In genomic region chr19:35935911-35936737, GRCh38 we compare ENCODE assay signal across 8 cellular contexts. TPM values are rescaled to one million over a fixed set of nuclear protein-coding genes. Genes with fewer than 3 reads are reported as not detected.
DNase-seq lines count a peak whose midpoint lies in the region; ATAC-seq and TF ChIP-seq lines count a peak whose summit lies in the region.

A gene with protein sequence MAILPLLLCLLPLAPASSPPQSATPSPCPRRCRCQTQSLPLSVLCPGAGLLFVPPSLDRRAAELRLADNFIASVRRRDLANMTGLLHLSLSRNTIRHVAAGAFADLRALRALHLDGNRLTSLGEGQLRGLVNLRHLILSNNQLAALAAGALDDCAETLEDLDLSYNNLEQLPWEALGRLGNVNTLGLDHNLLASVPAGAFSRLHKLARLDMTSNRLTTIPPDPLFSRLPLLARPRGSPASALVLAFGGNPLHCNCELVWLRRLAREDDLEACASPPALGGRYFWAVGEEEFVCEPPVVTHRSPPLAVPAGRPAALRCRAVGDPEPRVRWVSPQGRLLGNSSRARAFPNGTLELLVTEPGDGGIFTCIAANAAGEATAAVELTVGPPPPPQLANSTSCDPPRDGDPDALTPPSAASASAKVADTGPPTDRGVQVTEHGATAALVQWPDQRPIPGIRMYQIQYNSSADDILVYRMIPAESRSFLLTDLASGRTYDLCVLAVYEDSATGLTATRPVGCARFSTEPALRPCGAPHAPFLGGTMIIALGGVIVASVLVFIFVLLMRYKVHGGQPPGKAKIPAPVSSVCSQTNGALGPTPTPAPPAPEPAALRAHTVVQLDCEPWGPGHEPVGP (plus strand): TSS chr19:35936374. CDS start chr19:35939426, 3,052 bp downstream.

- no peaks in the 10 kb centered on the region for H3K27me3 ChIP-seq in muscle layer of colon (ENCODE audit: control insufficient read depth in 1 of 2, insufficient read depth in 2 of 2, low read length in 2 of 2)

- H3K9me3 ChIP-seq in muscle layer of colon (ENCODE audit: low read length) = no peaks in the 10 kb centered on the region

- peak within 1 kb of the TSS; percentile 84 for H3K27ac ChIP-seq in muscle layer of colon (ENCODE audit: low read depth, low read length)

- TF ChIP-seq CTCF in AG09309 (IDR thresholded peaks at IDR 0.05; ENCODE audit: control insufficient read depth, insufficient read depth, low read depth, low read length, missing control alignments) = no peak

- H3K4me3 Mint-ChIP-seq in activated T-cell treated with anti-CD3 and anti-CD28 coated beads, Interleukin-2, amount 50 U/mL, for 72 hours = peak within 1 kb of the TSS; percentile 83 to 90
- peak within 1 kb of the TSS; percentile 71 to 82 for H3K4me3 Mint-ChIP-seq in stimulated activated naive B cell treated with anti-CD40 and anti-IgM and Interleukin-4, amounts not matched to agents 10 μg/mL and 1 μg/mL and 100 μg/mL, for 72 hours

- no peak for DNase-seq in AG09309 (ENCODE audit: low read depth)
- DNase-seq in HK-2 (ENCODE audit: unreplicated experiment) = peak; percentile 61
- peak; percentile 6 for DNase-seq in NOMO-1 treated with dmso at 0.1 percent for 144 hours (lab: John Stamatoyannopoulos, UW; ENCODE audit: unreplicated experiment)
- peak; percentile 70 to 73 for DNase-seq in activated T-cell treated with anti-CD3 and anti-CD28 coated beads, Interleukin-2, amount 50 U/mL, for 72 hours
- peak; percentile 64 for DNase-seq in fibroblast of gingiva (ENCODE audit: low read depth)
- DNase-seq in stimulated activated naive B cell treated with anti-CD40 and anti-IgM and Interleukin-4, amounts not matched to agents 10 μg/mL and 1 μg/mL and 100 μg/mL, for 72 hours = no peak

- peak within 1 kb of the TSS; percentile 78 for H3K9ac ChIP-seq in muscle layer of colon (ENCODE audit: low read length)

- no peaks in the 10 kb centered on the region for H3K27me3 Mint-ChIP-seq in activated T-cell treated with anti-CD3 and anti-CD28 coated beads, Interleukin-2, amount 50 U/mL, for 72 hours (ENCODE audit: low read depth)
- peaks cover 22 to 23% of the 10 kb centered on the region in 2 donors for H3K27me3 Mint-ChIP-seq in stimulated activated naive B cell treated with anti-CD40 and anti-IgM and Interleukin-4, amounts not matched to agents 10 μg/mL and 1 μg/mL and 100 μg/mL, for 72 hours

- H3K4me1 ChIP-seq in muscle layer of colon (ENCODE audit: insufficient read depth, low read length) = peaks cover 38% of the 10 kb centered on the region

- H3K27ac Mint-ChIP-seq in activated T-cell treated with anti-CD3 and anti-CD28 coated beads, Interleukin-2, amount 50 U/mL, for 72 hours = peak within 1 kb of the TSS; percentile 93
- no peak within 1 kb of the TSS for H3K27ac Mint-ChIP-seq in stimulated activated naive B cell treated with anti-CD40 and anti-IgM and Interleukin-4, amounts not matched to agents 10 μg/mL and 1 μg/mL and 100 μg/mL, for 72 hours

- ATAC-seq in activated T-cell treated with anti-CD3 and anti-CD28 coated beads, Interleukin-2, amount 50 U/mL, for 72 hours (replicated peaks in 1 of 2) = peak; percentile 20 to 36
- no peak for ATAC-seq in stimulated activated naive B cell treated with anti-CD40 and anti-IgM and Interleukin-4, amounts not matched to agents 10 μg/mL and 1 μg/mL and 100 μg/mL, for 72 hours (replicated peaks)
- no peak for ATAC-seq in HG03095 (IDR thresholded peaks at IDR 0.05; ENCODE audit: unreplicated experiment)

- no peaks in the 10 kb centered on the region for H3K36me3 Mint-ChIP-seq in activated T-cell treated with anti-CD3 and anti-CD28 coated beads, Interleukin-2, amount 50 U/mL, for 72 hours (ENCODE audit: insufficient read depth in 2 of 2)
- H3K36me3 Mint-ChIP-seq in stimulated activated naive B cell treated with anti-CD40 and anti-IgM and Interleukin-4, amounts not matched to agents 10 μg/mL and 1 μg/mL and 100 μg/mL, for 72 hours = no peaks in the 10 kb centered on the region

- no peaks in the 10 kb centered on the region for H3K36me3 ChIP-seq in muscle layer of colon (ENCODE audit: insufficient read depth, low read length)

- peaks cover 38% of the 10 kb centered on the region for H3K4me1 Mint-ChIP-seq in activated T-cell treated with anti-CD3 and anti-CD28 coated beads, Interleukin-2, amount 50 U/mL, for 72 hours (ENCODE audit: low read depth)
- H3K4me1 Mint-ChIP-seq in stimulated activated naive B cell treated with anti-CD40 and anti-IgM and Interleukin-4, amounts not matched to agents 10 μg/mL and 1 μg/mL and 100 μg/mL, for 72 hours = peaks cover 18 to 31% of the 10 kb centered on the region in 2 donors

- H3K4me3 ChIP-seq in AG09309 (ENCODE audit: control insufficient read depth, low read depth, low read length) (peak within 1 kb of the TSS; percentile 60), muscle layer of colon (ENCODE audit: low read depth in 1 of 2, low read length in 2 of 2) (peak within 1 kb of the TSS; percentile 45 to 91)

- no peaks in the 10 kb centered on the region for H3K9me3 Mint-ChIP-seq in activated T-cell treated with anti-CD3 and anti-CD28 coated beads, Interleukin-2, amount 50 U/mL, for 72 hours
- H3K9me3 Mint-ChIP-seq in stimulated activated naive B cell treated with anti-CD40 and anti-IgM and Interleukin-4, amounts not matched to agents 10 μg/mL and 1 μg/mL and 100 μg/mL, for 72 hours = no peaks in the 10 kb centered on the region

RNA-seq across cellular contexts. Expression of the gene that starts here (rescaled TPM):
- total RNA-seq in activated T-cell treated with anti-CD3 and anti-CD28 coated beads, Interleukin-2, amount 50 U/mL, for 72 hours = 1 to 10 TPM; 6.4 to 8.5 TPM

Comparison
In these comparisons a context has a peak if more than half of its experiments do, and no peak if none do; other contexts are left out.
1. DNase-seq: peak in HK-2 (single experiment), NOMO-1 treated with dmso at 0.1 percent for 144 hours (single experiment), activated T-cell treated with anti-CD3 and anti-CD28 coated beads, Interleukin-2, amount 50 U/mL, for 72 hours (2 of 2) and fibroblast of gingiva (single experiment); none in AG09309 (single experiment) and stimulated activated naive B cell treated with anti-CD40 and anti-IgM and Interleukin-4, amounts not matched to agents 10 μg/mL and 1 μg/mL and 100 μg/mL, for 72 hours (single experiment).
2. ATAC-seq: peak in activated T-cell treated with anti-CD3 and anti-CD28 coated beads, Interleukin-2, amount 50 U/mL, for 72 hours (2 of 2); none in stimulated activated naive B cell treated with anti-CD40 and anti-IgM and Interleukin-4, amounts not matched to agents 10 μg/mL and 1 μg/mL and 100 μg/mL, for 72 hours (0 of 2) and HG03095 (single experiment).